18 cellular contexts compared by ENCODE assay signal in the genomic region with DNA sequence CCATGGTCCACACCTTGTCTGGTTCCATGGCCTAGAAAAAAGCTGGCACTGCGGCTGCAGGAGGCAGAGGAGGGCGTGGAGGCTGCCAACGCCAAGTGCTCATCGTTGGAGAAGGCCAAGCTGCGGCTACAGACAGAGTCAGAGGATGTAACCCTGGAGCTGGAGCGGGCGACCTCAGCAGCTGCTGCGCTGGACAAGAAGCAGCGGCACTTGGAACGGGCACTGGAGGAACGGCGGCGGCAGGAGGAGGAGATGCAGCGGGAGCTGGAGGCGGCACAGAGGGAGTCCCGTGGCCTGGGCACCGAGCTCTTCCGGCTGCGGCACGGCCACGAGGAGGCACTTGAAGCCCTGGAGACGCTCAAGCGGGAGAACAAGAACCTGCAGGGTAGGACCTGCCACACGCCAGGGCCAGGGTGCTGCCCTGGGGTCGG. TPM values are rescaled to one million over a fixed set of nuclear protein-coding genes. Genes with fewer than 3 reads are reported as not detected.
DNase-seq lines count a peak whose midpoint lies in the region; ATAC-seq, FAIRE-seq and TF ChIP-seq lines count a peak whose summit lies in the region.
"Had no signal": no experiment of that assay in that cellular context is flagged by ENCODE, and none has a peak within 500 bp of the region (broad histone marks: within the 10 kb centered on the region; RNA-seq: fewer than 3 reads in every experiment).

No MANE protein-coding gene starts in this region.

- TF ChIP-seq RAD21 in H1 (IDR thresholded peaks at IDR 0.05 in 1 of 2, conservative IDR thresholded peaks at IDR 0.05 in 1 of 2; ENCODE audit: low read depth in 2 of 2, low read length in 2 of 2) = no peak

- TF ChIP-seq CTCF in H1 (IDR thresholded peaks at IDR 0.05; ENCODE audit: control extremely low read depth in 1 of 3, insufficient read depth in 1 of 3, low read depth in 1 of 3, low read length in 3 of 3) = no peak
- TF ChIP-seq CTCF in psoas muscle (IDR thresholded peaks at IDR 0.05) = no peak
- TF ChIP-seq CTCF in foreskin keratinocyte (conservative IDR thresholded peaks at IDR 0.05) = no peak
- TF ChIP-seq CTCF in CD4-positive, alpha-beta T cell (IDR thresholded peaks at IDR 0.05) = no peak
- TF ChIP-seq CTCF in ascending aorta (IDR thresholded peaks at IDR 0.05) = no peak

- no peak overlapping the region for H4K91ac ChIP-seq in H1 (replicated peaks; ENCODE audit: insufficient read length, low read length)

- H3K4me3 ChIP-seq in NT2/D1 (ENCODE audit: insufficient read length, low read depth) (no peak overlapping the region), H1 (ENCODE audit: extremely low read depth in 1 of 4, insufficient read depth in 2 of 4, low read depth in 3 of 4, low read length in 4 of 4) (no peak overlapping the region), psoas muscle (no peak overlapping the region), ascending aorta (no peak overlapping the region)

- no peak overlapping the region for H3K14ac ChIP-seq in H1 (ENCODE audit: insufficient read length)

- H3K79me1 ChIP-seq in H1 (ENCODE audit: low read depth, low read length) = no peaks in the 10 kb centered on the region

- H3K4me2 ChIP-seq in H1 (ENCODE audit: insufficient read depth in 1 of 2, low read depth in 2 of 2, low read length in 2 of 2) = no peak overlapping the region

- no peaks in the 10 kb centered on the region; the same call in 1 of the 2 replicates for H3K23me2 ChIP-seq in H1 (ENCODE audit: low read depth, low read length)

- no peak overlapping the region for H3K27ac Mint-ChIP-seq in CD4-positive, alpha-beta T cell

- H3K27me3 Mint-ChIP-seq in CD4-positive, alpha-beta T cell = no peaks in the 10 kb centered on the region

- no peaks in the 10 kb centered on the region for H3K79me2 ChIP-seq in H1 (ENCODE audit: control insufficient read depth in 1 of 2, insufficient read depth in 2 of 2, low read length in 2 of 2)

- no peak overlapping the region for H2BK20ac ChIP-seq in H1 (ENCODE audit: low read length)

- WGBS in H1 (ENCODE audit: extremely low coverage in 1 of 2, insufficient coverage in 1 of 2, insufficient read length in 1 of 2, insufficient replicate concordance in 2 of 2, low coverage in 1 of 2, low lambda C conversion rate in 2 of 2, missing lambda C conversion rate in 1 of 2), 2 experiments = 94% methylated on average over 25 of the region's 25 CpGs; no CpG with 5 or more reads in 1 of the 2 experiments
- WGBS in psoas muscle, 3 donors = 57 to 81% (median 65%) methylated on average over 24 to 25 of the region's 25 CpGs

- peak overlapping the region; percentile 24; the same call in 1 of the 2 replicates for H2BK5ac ChIP-seq in H1 (ENCODE audit: low read depth, low read length)

- H3K36me3 ChIP-seq in NT2/D1 (ENCODE audit: insufficient read depth, insufficient read length, low read length) (peaks cover 98% of the 10 kb centered on the region), H1 (ENCODE audit: control insufficient read depth in 2 of 4, insufficient read depth in 4 of 4, low read length in 3 of 4) (peaks cover 4 to 28% (median 21%) of the 10 kb centered on the region in 4 experiments; a peak in 5 of 8 replicates), psoas muscle (ENCODE audit: insufficient read depth in 1 of 2, low read depth in 1 of 2) (peaks cover 2 to 95% of the 10 kb centered on the region in 2 donors), ascending aorta (peaks cover 94 to 99% of the 10 kb centered on the region in 2 donors)

- H3K9me3 ChIP-seq in NT2/D1 (ENCODE audit: insufficient read depth, low read length) (no peaks in the 10 kb centered on the region), H1 (ENCODE audit: insufficient read depth in 2 of 2, low read depth in 1 of 2, low read length in 1 of 2) (no peaks in the 10 kb centered on the region), psoas muscle (no peaks in the 10 kb centered on the region), ascending aorta (no peaks in the 10 kb centered on the region)
- no peaks in the 10 kb centered on the region for H3K9me3 ChIP-seq in CD4-positive, alpha-beta T cell (ENCODE audit: control insufficient read depth, low read length)

- H3K36me3 Mint-ChIP-seq in CD4-positive, alpha-beta T cell (ENCODE audit: low read depth) = peaks cover 62% of the 10 kb centered on the region

- DNase-seq in G401 (ENCODE audit: low spot score) = peak; percentile 60
- DNase-seq in NT2/D1 (ENCODE audit: low read depth, low spot score) = no peak
- DNase-seq in H1 (ENCODE audit: low read depth in 1 of 2, low spot score in 2 of 2) = no peak
- DNase-seq in psoas muscle = peak in 1 of 2 donors; percentile 80
- DNase-seq in foreskin keratinocyte = no peak
- no peak for DNase-seq in CD4-positive, alpha-beta T cell
- DNase-seq in ascending aorta (ENCODE audit: low spot score in 2 of 2) = no peak
- DNase-seq: Calu3; HCEC 1CT; KBM-7; NCI-H1436; NCI-H2029 treated with DMSO at 0.1 percent for 48 hours; NCI-H2171 treated with DMSO at 0.1 percent for 48 hours; NCI-H446 treated with DMSO at 0.1 percent for 48 hours; NK-92 treated with Interleukin-12 subunit alpha and Interleukin-12 subunit beta, amount 100 ng/mL, for 24 hours; PC-3 had no signal

- H3K56ac ChIP-seq in H1 (replicated peaks; ENCODE audit: insufficient read length, low read depth, low read length) = no peak overlapping the region

- H3K27ac ChIP-seq in H1 (ENCODE audit: low read depth, low read length) (no peak overlapping the region), psoas muscle (peak overlapping the region; percentile 67), foreskin keratinocyte (no peak overlapping the region), ascending aorta (no peak overlapping the region)
- no peak overlapping the region for H3K27ac ChIP-seq in CD4-positive, alpha-beta T cell (ENCODE audit: low read depth, low read length)
- H3K27ac ChIP-seq: C4-2B had no signal

- H3K23ac ChIP-seq in H1 (ENCODE audit: insufficient read length) = no peak overlapping the region

- H2AK5ac ChIP-seq in H1 (ENCODE audit: low read depth, low read length) = no peak overlapping the region

- peaks cover 6 to 9% of the 10 kb centered on the region in 2 experiments for H4K20me1 ChIP-seq in H1 (replicated peaks in 1 of 2; ENCODE audit: control insufficient read depth in 1 of 2, insufficient read depth in 2 of 2, low read length in 2 of 2)

- POLR2A ChIA-PET in H1 (lab: Charles Lee; ENCODE audit: partially characterized antibody) = interaction anchor here (1.1 to 1.7 kb wide), 5 partner anchors 11 to 64 kb away, joined by 3 to 4 read pairs (median 4); a partner anchor contains a TSS
- POLR2A ChIA-PET in CD4-positive, alpha-beta T cell (lab: Charles Lee) = no interaction called here

- H3K4me1 ChIP-seq in NT2/D1 (ENCODE audit: insufficient read depth, insufficient read length) (peaks cover 10% of the 10 kb centered on the region), H1 (replicated peaks in 1 of 4; ENCODE audit: control insufficient read depth in 3 of 4, insufficient read depth in 4 of 4, low read length in 3 of 4) (peaks cover 0 to 2% (median 0%) of the 10 kb centered on the region in 4 experiments; a peak in 2 of 7 replicates), psoas muscle (no peaks in the 10 kb centered on the region), foreskin keratinocyte (no peaks in the 10 kb centered on the region), ascending aorta (no peaks in the 10 kb centered on the region)

- no peak for TF ChIP-seq EP300 in H1 (IDR thresholded peaks at IDR 0.05; ENCODE audit: borderline replicate concordance in 1 of 2, low read depth in 2 of 2, low read length in 2 of 2)

- H2AFZ ChIP-seq in H1 (ENCODE audit: low read length) = no peak overlapping the region

- no peak overlapping the region for H2BK120ac ChIP-seq in H1 (replicated peaks; ENCODE audit: low read depth, low read length)

- no peak overlapping the region for H2BK12ac ChIP-seq in H1 (ENCODE audit: low read depth, low read length)

- H3K27me3 ChIP-seq in NT2/D1 (ENCODE audit: insufficient read depth, insufficient read length) (no peaks in the 10 kb centered on the region), H1 (replicated peaks in 1 of 4; ENCODE audit: control insufficient read depth in 3 of 4, extremely low read depth in 1 of 4, insufficient read depth in 3 of 4, low read length in 3 of 4) (no peaks in the 10 kb centered on the region), psoas muscle (ENCODE audit: insufficient read depth in 3 of 3, low read length in 2 of 3) (no peaks in the 10 kb centered on the region), foreskin keratinocyte (peaks cover 2% of the 10 kb centered on the region), ascending aorta (no peaks in the 10 kb centered on the region)
- H3K27me3 ChIP-seq in CD4-positive, alpha-beta T cell (ENCODE audit: control insufficient read depth, insufficient read depth, low read length) = no peaks in the 10 kb centered on the region

- in situ Hi-C loops in G401 (cut with HindIII; ENCODE audit: low sequenced_read_pairs) = no loop called here

- no peak overlapping the region for H3K4me3 Mint-ChIP-seq in CD4-positive, alpha-beta T cell

- H3K9ac ChIP-seq in NT2/D1 (ENCODE audit: insufficient read length, low read depth) = peak overlapping the region; percentile 56
- no peak overlapping the region for H3K9ac ChIP-seq in H1 (replicated peaks in 1 of 4; ENCODE audit: extremely low read depth in 1 of 4, low read depth in 3 of 4, low read length in 3 of 4)

- H4K5ac ChIP-seq in H1 (ENCODE audit: insufficient read length, low read depth, low read length) = no peak overlapping the region

- CTCF ChIA-PET in H1 (lab: Charles Lee; ENCODE audit: partially characterized antibody) = interaction anchor here (0.8 to 4.7 kb wide), 17 partner anchors 10 to 169 kb away, joined by 3 to 64 read pairs (median 4); a partner anchor contains a TSS
- CTCF ChIA-PET in CD4-positive, alpha-beta T cell (lab: Charles Lee) = no interaction called here

- no peak overlapping the region for H2BK15ac ChIP-seq in H1 (ENCODE audit: low read length)

- H4K8ac ChIP-seq in H1 (ENCODE audit: extremely low read depth, insufficient read depth, low read length) = no peak overlapping the region

- H3K4ac ChIP-seq in H1 (replicated peaks; ENCODE audit: insufficient read length, low read depth, low read length) = no peak overlapping the region

- no peaks in the 10 kb centered on the region for H3K4me1 Mint-ChIP-seq in CD4-positive, alpha-beta T cell (ENCODE audit: low read depth)

- no peaks in the 10 kb centered on the region for H3K9me3 Mint-ChIP-seq in CD4-positive, alpha-beta T cell

- ATAC-seq in psoas muscle (peak; percentile 5 to 71 (median 64)), foreskin keratinocyte (no peak), GM21381 (IDR thresholded peaks at IDR 0.05; ENCODE audit: unreplicated experiment) (no peak)
- no peak for ATAC-seq in CD4-positive, alpha-beta T cell (ENCODE audit: poor library complexity)

- no peak overlapping the region for H3K18ac ChIP-seq in H1 (ENCODE audit: extremely low read depth, low read length)

- no peak for FAIRE-seq in H1 (lab: Jason Lieb, UNC)

- no peak for TF ChIP-seq POLR2A in H1 (IDR thresholded peaks at IDR 0.05; ENCODE audit: control extremely low read depth in 1 of 2, low read depth in 2 of 2, low read length in 2 of 2)

- intact Hi-C loops in psoas muscle (cut with DNase I) (no loop called here), ascending aorta (cut with DNase I) (no loop called here)
- intact Hi-C loops in CD4-positive, alpha-beta T cell (cut with DNase I, micrococcal nuclease) = no loop called here

RNA-seq across cellular contexts. Expression of a gene that starts 43.4 kb away (rescaled TPM):
- 0.06 and 0.24 TPM in 2 replicates for total RNA-seq in G401 (2014; rRNA removed; shearing (Covaris generic))
- total RNA-seq in H1 (2021; fragmentation: NEBNext Ultra II Directional; extraction: Animal tissue kit (Norgen Biotek cat#: 25700)) = 0.30 and 0.69 TPM in 2 replicates
- polyA plus RNA-seq in H1 (2011; rRNA removed) (0.15 and 0.25 TPM in 2 replicates), psoas muscle (10 to 100 TPM in 1 of 3 donors, 1 to 10 TPM in 2; 5.7 to 15.0 (median 6.4) TPM), foreskin keratinocyte (0.07 and 0.08 TPM in 2 replicates)
- polyA plus RNA-seq in H1 (2011; cell fraction: cytosol; rRNA removed) = 0.25 TPM
- polyA plus RNA-seq in H1 (2011; cell fraction: nucleus; rRNA removed) = 1.9 TPM
- polyA plus RNA-seq in H1 (2012, experiment 1 of 2) = 0.10 to 1.1 TPM (median 0.71 TPM) in 4 replicates
- polyA plus RNA-seq in H1 (2012, experiment 2 of 2) = 0.03 TPM
- 0.20 TPM for polyA plus RNA-seq in H1 (2013, experiment 1 of 2)
- polyA plus RNA-seq in H1 (2013, experiment 2 of 2) = 0.24 TPM
- polyA minus RNA-seq in H1 (2011; rRNA and poly(A)+ RNA removed) = 0.10 and 0.32 TPM in 2 replicates
- polyA minus RNA-seq in H1 (2011; cell fraction: cytosol; rRNA and poly(A)+ RNA removed) = not detected
- polyA minus RNA-seq in H1 (2011; cell fraction: nucleus; rRNA and poly(A)+ RNA removed) = 0.60 TPM
- total RNA-seq in psoas muscle (100 to 1,000 TPM in 1 of 4 donors, 10 to 100 TPM in 3; 10.6 to 101 (median 22.1) TPM), foreskin keratinocyte (0.10 and 0.11 TPM in 2 replicates), ascending aorta (4.7 TPM)
- under 1 TPM; 0.53 to 0.58 TPM for total RNA-seq in CD4-positive, alpha-beta T cell

RNA-seq across cellular contexts. Expression of a gene that starts 43.4 kb away (rescaled TPM):
- 104 and 112 TPM in 2 replicates for total RNA-seq in G401 (2014; rRNA removed; shearing (Covaris generic))
- total RNA-seq in H1 (2021; fragmentation: NEBNext Ultra II Directional; extraction: Animal tissue kit (Norgen Biotek cat#: 25700)) = 29.4 and 34.6 TPM in 2 replicates
- polyA plus RNA-seq in H1 (2011; rRNA removed) (43.2 and 46.4 TPM in 2 replicates), psoas muscle (10 to 100 TPM; 14.5 to 26.9 (median 24.5) TPM), foreskin keratinocyte (86.8 and 87.9 TPM in 2 replicates)
- 57.0 TPM for polyA plus RNA-seq in H1 (2011; cell fraction: cytosol; rRNA removed)
- 110 TPM for polyA plus RNA-seq in H1 (2011; cell fraction: nucleus; rRNA removed)
- 32.9 to 43.7 TPM (median 40.4 TPM) in 4 replicates for polyA plus RNA-seq in H1 (2012, experiment 1 of 2)
- 41.7 TPM for polyA plus RNA-seq in H1 (2012, experiment 2 of 2)
- 28.0 TPM for polyA plus RNA-seq in H1 (2013, experiment 1 of 2)
- 24.7 TPM for polyA plus RNA-seq in H1 (2013, experiment 2 of 2)
- polyA minus RNA-seq in H1 (2011; rRNA and poly(A)+ RNA removed) = 47.2 and 47.6 TPM in 2 replicates
- 15.7 TPM for polyA minus RNA-seq in H1 (2011; cell fraction: cytosol; rRNA and poly(A)+ RNA removed)
- polyA minus RNA-seq in H1 (2011; cell fraction: nucleus; rRNA and poly(A)+ RNA removed) = 35.8 TPM
- total RNA-seq in psoas muscle (10 to 100 TPM; 21.5 to 36.6 (median 26.6) TPM), foreskin keratinocyte (84.6 and 91.0 TPM in 2 replicates), ascending aorta (40.7 TPM)
- 10 to 100 TPM; 24.3 to 24.7 TPM for total RNA-seq in CD4-positive, alpha-beta T cell

Comparison
In these comparisons a context has a peak if more than half of its experiments do, and no peak if none do; other contexts are left out.
1. ATAC-seq: peak in psoas muscle (4 of 4); none in foreskin keratinocyte (single experiment), CD4-positive, alpha-beta T cell (single experiment) and GM21381 (single experiment).